In the genomic region with DNA sequence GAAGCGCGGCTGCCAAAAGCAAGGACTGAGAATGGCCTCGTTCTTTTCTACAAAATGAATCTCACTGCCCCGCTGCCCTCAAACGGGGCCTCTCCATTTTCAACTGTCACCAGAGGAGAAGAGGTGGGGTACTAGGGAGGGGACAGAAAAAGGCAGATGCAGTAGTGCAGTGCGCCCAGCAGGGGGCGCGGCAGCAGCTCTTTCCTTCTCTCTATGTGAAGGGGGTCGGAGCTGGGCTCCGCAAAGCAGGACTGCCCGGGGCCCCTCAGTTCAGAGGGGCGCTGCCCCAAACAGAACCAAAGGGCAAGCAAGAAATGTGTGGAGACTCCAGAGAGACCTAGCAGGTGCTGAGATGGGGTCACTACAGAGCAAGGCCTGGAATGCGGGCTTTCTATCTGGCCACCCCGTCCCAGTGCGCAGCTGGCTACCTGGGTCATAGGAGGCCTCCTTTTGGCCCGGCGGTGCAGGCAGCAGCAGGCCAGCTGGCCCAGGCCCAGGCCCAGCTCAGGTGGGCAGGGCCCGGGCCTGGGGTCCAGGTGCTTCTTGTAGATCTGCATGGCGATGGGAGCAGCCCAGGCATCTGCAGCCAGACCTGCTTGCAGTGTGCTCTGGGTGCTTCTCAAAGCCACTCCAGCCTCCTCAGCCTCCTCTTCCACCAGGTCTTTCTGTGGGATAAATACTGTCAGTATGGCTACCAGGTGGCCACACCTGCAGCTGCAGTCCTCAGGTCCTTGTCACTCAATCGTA, we compare ENCODE assay signal across 8 cellular contexts. TPM values are rescaled to one million over a fixed set of nuclear protein-coding genes. Genes with fewer than 3 reads are reported as not detected.
DNase-seq lines count a peak whose midpoint lies in the region; ATAC-seq and TF ChIP-seq lines count a peak whose summit lies in the region.

No MANE protein-coding gene starts in this region.

- H3K27me3 ChIP-seq in OCI-LY3 (ENCODE audit: low read depth, low read length) (no peaks in the 10 kb centered on the region), heart left ventricle (peaks cover 0 to 35% (median 0%) of the 10 kb centered on the region in 9 donors)

- H3K9me3 ChIP-seq in OCI-LY3 (ENCODE audit: insufficient read depth, low read length), result no peaks in the 10 kb centered on the region
- no peaks in the 10 kb centered on the region for H3K9me3 ChIP-seq in heart left ventricle

- H3K4me3 ChIP-seq in AG10803 (ENCODE audit: low read length) (no peak overlapping the region), OCI-LY3 (ENCODE audit: low read length) (no peak overlapping the region), heart left ventricle (no peak overlapping the region)

- H3K79me2 ChIP-seq in OCI-LY3 (ENCODE audit: low read length), result peaks cover 30% of the 10 kb centered on the region

- H3K9ac ChIP-seq in OCI-LY3 (ENCODE audit: low read length), result no peak overlapping the region

- 40 to 53% (median 43%) methylated on average over 16 to 20 of the region's 20 CpGs for WGBS in heart left ventricle, 4 donors

- H4K20me1 ChIP-seq in OCI-LY3 (ENCODE audit: insufficient read depth, low read length), result no peaks in the 10 kb centered on the region

- H3K27ac ChIP-seq in OCI-LY3 (ENCODE audit: low read length), result no peak overlapping the region
- H3K27ac ChIP-seq in heart left ventricle, result no peak overlapping the region

- peak; percentile 57 for ATAC-seq in GM18505 (IDR thresholded peaks at IDR 0.05; ENCODE audit: unreplicated experiment)
- ATAC-seq in heart left ventricle, result peak in 3 of 4 donors; percentile 47 to 75 (median 69)
- ATAC-seq in GM21515 (IDR thresholded peaks at IDR 0.05; ENCODE audit: unreplicated experiment), result no peak

- no peak overlapping the region for H3K4me2 ChIP-seq in OCI-LY3 (ENCODE audit: low read length)

- TF ChIP-seq POLR2A in GM18505 (IDR thresholded peaks at IDR 0.05; ENCODE audit: borderline replicate concordance, extremely low read depth, insufficient read depth, insufficient read length) (no peak), heart left ventricle (IDR thresholded peaks at IDR 0.05) (no peak)

- intact Hi-C loops in heart left ventricle (cut with DNase I), result loop anchor here in 5 of 10 donors (5.0 kb wide), 2 partner anchors 34 to 39 kb away; no protein-coding TSS in a partner anchor

- H3K36me3 ChIP-seq in OCI-LY3 (replicated peaks; ENCODE audit: low read depth, low read length) (peaks cover 61% of the 10 kb centered on the region), heart left ventricle (peaks cover 0 to 62% (median 3%) of the 10 kb centered on the region in 9 donors)

- DNase-seq in AG10803 (ENCODE audit: low read depth) (no peak), heart left ventricle (peak in 1 of 5 donors; percentile 65), middle frontal gyrus (ENCODE audit: extremely low spot score, low spot score) (no peak)
- peak; percentile 48 for DNase-seq in activated naive CD4-positive, alpha-beta T cell treated with anti-CD3 and anti-CD28 coated beads, Interleukin-2, amount 50 U/mL, for 16 hours
- DNase-seq in stimulated activated CD4-positive, alpha-beta T cell treated with anti-CD3 and anti-CD28 coated beads, Interleukin-15, amount 100 ng/mL, for 1 hour (ENCODE audit: low read depth in 1 of 2, low spot score in 1 of 2), result peak; percentile 9 to 38

- TF ChIP-seq CTCF in AG10803 (conservative IDR thresholded peaks at IDR 0.05; ENCODE audit: low read length) (peak; percentile 71), OCI-LY3 (IDR thresholded peaks at IDR 0.05; ENCODE audit: low read depth, low read length) (peak; percentile 82), heart left ventricle (IDR thresholded peaks at IDR 0.05) (peak; percentile 73 to 97 (median 80))

- peaks cover 9% of the 10 kb centered on the region for H3K4me1 ChIP-seq in OCI-LY3 (ENCODE audit: low read length)
- H3K4me1 ChIP-seq in heart left ventricle, result peaks cover 0 to 13% (median under 1%) of the 10 kb centered on the region in 12 donors

- H2AFZ ChIP-seq in OCI-LY3 (ENCODE audit: low read depth, low read length), result no peak overlapping the region

RNA-seq across cellular contexts. Expression of a gene that starts 5.9 kb away (rescaled TPM):
- total RNA-seq in heart left ventricle, result 10 to 100 TPM; 22.0 to 79.2 (median 29.7) TPM
- polyA plus RNA-seq in heart left ventricle, result 10 to 100 TPM; 23.8 to 89.3 TPM

RNA-seq across cellular contexts. Expression of a gene that starts 41.2 kb away (rescaled TPM):
- 10 to 100 TPM in 2 of 9 donors, 1 to 10 TPM in 7; 3.5 to 11.4 (median 8.3) TPM for total RNA-seq in heart left ventricle
- 1 to 10 TPM; 3.2 to 7.0 TPM for polyA plus RNA-seq in heart left ventricle

RNA-seq across cellular contexts. Expression of a gene that starts 42.2 kb away (rescaled TPM):
- 10 to 100 TPM; 22.7 to 72.6 (median 34.8) TPM for total RNA-seq in heart left ventricle
- polyA plus RNA-seq in heart left ventricle, result 10 to 100 TPM; 11.8 to 23.0 TPM

Comparison
In these comparisons a context has a peak if more than half of its experiments do, and no peak if none do; other contexts are left out.
1. DNase-seq: peak in activated naive CD4-positive, alpha-beta T cell treated with anti-CD3 and anti-CD28 coated beads, Interleukin-2, amount 50 U/mL, for 16 hours (single experiment) and stimulated activated CD4-positive, alpha-beta T cell treated with anti-CD3 and anti-CD28 coated beads, Interleukin-15, amount 100 ng/mL, for 1 hour (2 of 2); none in AG10803 (single experiment) and middle frontal gyrus (single experiment).
2. Peak in every context shown above with its lines, with median percentiles within 50 percentile points of each other: CTCF ChIP-seq.